1 cellular context compared by ENCODE assay signal in the genomic region with DNA sequence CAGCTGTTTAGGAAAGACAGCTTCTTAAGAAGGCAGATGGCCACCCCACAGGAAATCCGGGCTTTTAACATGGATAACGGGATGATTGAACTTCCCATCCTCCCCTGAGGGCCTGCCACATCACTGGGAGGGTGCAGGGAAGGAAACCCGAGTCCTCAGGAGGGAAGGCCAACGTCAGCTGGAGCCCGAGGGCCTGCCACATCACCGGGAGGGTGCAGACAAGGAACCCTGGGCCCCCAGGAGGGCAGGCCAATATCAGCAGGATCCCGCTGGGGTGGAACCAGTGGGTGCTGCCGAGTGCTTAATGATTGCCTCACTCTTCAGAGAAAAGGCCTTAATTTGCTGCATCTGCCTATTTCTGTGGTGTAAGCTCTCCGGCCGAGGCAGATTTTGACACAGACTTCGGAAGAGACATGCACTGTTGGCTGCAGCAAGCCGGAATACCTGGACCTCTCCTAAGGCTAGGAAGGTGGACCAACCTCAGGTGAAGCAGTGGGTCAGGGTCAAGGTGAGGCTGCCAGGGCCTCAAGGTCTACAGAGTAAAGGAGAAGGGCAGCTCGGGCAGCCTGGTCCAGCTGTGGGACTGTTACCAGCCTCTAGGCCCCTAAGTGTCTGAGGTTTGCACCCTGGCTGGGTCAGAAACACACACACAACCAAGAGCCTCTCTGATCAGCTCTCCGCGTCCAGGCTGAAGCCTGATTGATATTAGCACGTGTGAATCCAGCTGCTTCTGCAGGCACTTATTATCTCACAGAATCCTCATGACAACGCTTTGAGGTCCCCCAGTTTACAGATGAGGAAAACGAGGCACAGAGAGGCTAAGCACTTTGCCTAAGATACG.
TF ChIP-seq lines count a peak whose summit lies in the region.

No MANE protein-coding gene starts in this region.

TF ChIP-seq in H1, 55 proteins besides CTCF, POLR2A, EP300 and RAD21 (continued from another document):
- no peak for TF ChIP-seq NANOG (IDR thresholded peaks at IDR 0.05; ENCODE audit: insufficient read depth, low read depth, low read length, poor library complexity, severe bottlenecking)
- no peak for TF ChIP-seq TCF12 (IDR thresholded peaks at IDR 0.05; ENCODE audit: low read depth, low read length)
